In the genomic region with DNA sequence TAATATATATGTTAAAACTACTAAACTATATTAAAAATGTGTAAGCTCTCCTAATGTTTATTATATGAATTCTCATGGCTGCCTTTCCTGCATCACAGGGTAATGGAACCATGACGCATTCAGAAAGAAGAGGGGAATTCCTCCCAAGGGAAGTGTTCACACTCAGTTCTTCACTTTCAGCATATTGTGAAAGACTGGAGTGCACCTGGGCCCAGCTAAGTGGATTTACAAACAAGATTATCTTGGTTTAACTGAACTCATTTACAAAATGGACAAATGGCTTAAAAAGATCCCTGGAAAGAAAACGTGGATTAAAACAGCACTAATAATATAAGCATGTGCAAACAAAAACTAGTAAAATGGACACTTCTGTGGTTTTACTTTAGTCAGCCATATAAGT, we compare ENCODE assay signal across 8 cellular contexts.
A peak's percentile ranks its signal among the peaks of the same experiment; 100 is the strongest.
DNase-seq lines count a peak whose midpoint lies in the region; ATAC-seq and TF ChIP-seq lines count a peak whose summit lies in the region.

No MANE protein-coding gene starts in this region.

- peak overlapping the region; percentile 25 for H3K27ac ChIP-seq in foreskin keratinocyte
- no peak overlapping the region for H3K27ac ChIP-seq in CD4-positive, alpha-beta T cell (ENCODE audit: low read depth, low read length)
- no peak overlapping the region for H3K27ac ChIP-seq in endodermal cell (ENCODE audit: low read depth, low read length)
- no peak overlapping the region for H3K27ac ChIP-seq in heart right ventricle

- H3K4me1 ChIP-seq in foreskin keratinocyte (no peaks in the 10 kb centered on the region), endodermal cell (ENCODE audit: control insufficient read depth, insufficient read depth, low read length) (peaks cover 4% of the 10 kb centered on the region), heart right ventricle (peaks cover 0 to 34% (median 18%) of the 10 kb centered on the region in 9 donors)

- peaks cover 4% of the 10 kb centered on the region for H3K27me3 Mint-ChIP-seq in CD4-positive, alpha-beta T cell
- no peaks in the 10 kb centered on the region for H3K27me3 Mint-ChIP-seq in endodermal cell (ENCODE audit: insufficient read depth)

- TF ChIP-seq CTCF in foreskin keratinocyte (conservative IDR thresholded peaks at IDR 0.05) (no peak), endodermal cell (conservative IDR thresholded peaks at IDR 0.05) (no peak), heart right ventricle (IDR thresholded peaks at IDR 0.05) (no peak)
- TF ChIP-seq CTCF in CD4-positive, alpha-beta T cell (IDR thresholded peaks at IDR 0.05): no peak

- no peak overlapping the region for H3K27ac Mint-ChIP-seq in CD4-positive, alpha-beta T cell
- no peak overlapping the region for H3K27ac Mint-ChIP-seq in endodermal cell

- H3K4me3 Mint-ChIP-seq in CD4-positive, alpha-beta T cell: no peak overlapping the region
- no peak overlapping the region for H3K4me3 Mint-ChIP-seq in endodermal cell

- H3K9me3 Mint-ChIP-seq in CD4-positive, alpha-beta T cell: no peaks in the 10 kb centered on the region
- no peaks in the 10 kb centered on the region for H3K9me3 Mint-ChIP-seq in endodermal cell

- H3K36me3 ChIP-seq in endodermal cell (ENCODE audit: control insufficient read depth, insufficient read depth, low read length) (no peaks in the 10 kb centered on the region), heart right ventricle (no peaks in the 10 kb centered on the region)

- ATAC-seq in GM21529 (IDR thresholded peaks at IDR 0.05; ENCODE audit: unreplicated experiment) (peak; percentile 88), foreskin keratinocyte (peak; percentile 85), heart right ventricle (no peak)
- no peak for ATAC-seq in CD4-positive, alpha-beta T cell (ENCODE audit: poor library complexity)

- no peaks in the 10 kb centered on the region for H3K9me3 ChIP-seq in CD4-positive, alpha-beta T cell (ENCODE audit: control insufficient read depth, low read length)
- H3K9me3 ChIP-seq in endodermal cell (ENCODE audit: control insufficient read depth, low read length) (no peaks in the 10 kb centered on the region), heart right ventricle (no peaks in the 10 kb centered on the region)

- POLR2A ChIA-PET in CD4-positive, alpha-beta T cell (lab: Charles Lee): no interaction called here

- DNase-seq in EL (peak; percentile 7), NCI-H1092 treated with DMSO at 0.1 percent for 48 hours (lab: John Stamatoyannopoulos, UW) (peak; percentile 22), foreskin keratinocyte (peak; percentile 50 to 68), globus pallidus (ENCODE audit: low spot score) (no peak), endodermal cell (no peak), heart right ventricle (no peak)
- no peak for DNase-seq in CD4-positive, alpha-beta T cell

- CTCF ChIA-PET in CD4-positive, alpha-beta T cell (lab: Charles Lee): no interaction called here

- WGBS in endodermal cell (ENCODE audit: insufficient coverage in 1 of 2, insufficient read length in 1 of 2), 2 experiments: 88% methylated on average over 2 of the region's 2 CpGs; no CpG with 5 or more reads in 1 of the 2 experiments
- 76 to 78% methylated on average over 2 of the region's 2 CpGs for WGBS in heart right ventricle, 2 donors

- H3K27me3 ChIP-seq in foreskin keratinocyte (no peaks in the 10 kb centered on the region), endodermal cell (ENCODE audit: control insufficient read depth, insufficient read depth, low read length, poor library complexity, severe bottlenecking) (no peaks in the 10 kb centered on the region), heart right ventricle (no peaks in the 10 kb centered on the region)
- H3K27me3 ChIP-seq in CD4-positive, alpha-beta T cell (ENCODE audit: control insufficient read depth, insufficient read depth, low read length): no peaks in the 10 kb centered on the region

- intact Hi-C loops in CD4-positive, alpha-beta T cell (cut with DNase I, micrococcal nuclease): no loop called here
- intact Hi-C loops in heart right ventricle (cut with DNase I): no loop called here

- H3K4me3 ChIP-seq in endodermal cell (ENCODE audit: low read length) (no peak overlapping the region), heart right ventricle (no peak overlapping the region)

- H3K36me3 Mint-ChIP-seq in CD4-positive, alpha-beta T cell (ENCODE audit: low read depth): no peaks in the 10 kb centered on the region
- no peaks in the 10 kb centered on the region for H3K36me3 Mint-ChIP-seq in endodermal cell (ENCODE audit: low read depth)

- H3K9ac ChIP-seq in endodermal cell (ENCODE audit: extremely low read depth, low read length, poor library complexity, severe bottlenecking): no peak overlapping the region

- no peaks in the 10 kb centered on the region for H3K4me1 Mint-ChIP-seq in CD4-positive, alpha-beta T cell (ENCODE audit: low read depth)
- H3K4me1 Mint-ChIP-seq in endodermal cell: peaks cover 11% of the 10 kb centered on the region

Comparison
In these comparisons a context has a peak if more than half of its experiments do, and no peak if none do; other contexts are left out.
1. DNase-seq: peak in EL (single experiment), NCI-H1092 treated with DMSO at 0.1 percent for 48 hours (single experiment) and foreskin keratinocyte (2 of 2); none in globus pallidus (single experiment), CD4-positive, alpha-beta T cell (0 of 10), endodermal cell (single experiment) and heart right ventricle (0 of 2).
2. ATAC-seq: peak in GM21529 (single experiment) and foreskin keratinocyte (single experiment); none in CD4-positive, alpha-beta T cell (single experiment) and heart right ventricle (0 of 8).